17 cellular contexts compared by ENCODE assay signal in genomic region chr7:153432056-153432455, GRCh38.
"Had no signal": no experiment of that assay in that cellular context is flagged by ENCODE, and none has a peak within 500 bp of the region (broad histone marks: within the 10 kb centered on the region; RNA-seq: fewer than 3 reads in every experiment).

No MANE protein-coding gene starts in this region.

- H3K27me3 ChIP-seq: adrenal gland, colonic mucosa, neutrophil, right atrium auricular region, tibial artery had no signal

- H3K4me1 Mint-ChIP-seq: activated naive CD4-positive, alpha-beta T cell treated with anti-CD3 and anti-CD28 coated beads, Interleukin-2, amount 10 ng/mL, durations not matched to agents 7 days and 5 days; activated T-helper 17 cell treated with anti-CD3 and anti-CD28 coated beads, Interleukin-2, amount 50 U/mL, for 72 hours; naive thymus-derived CD4-positive, alpha-beta T cell; stimulated activated effector memory CD8-positive, alpha-beta T cell treated with anti-CD3 and anti-CD28 coated beads, Interleukin-12 subunit alpha, Interleukin-12 subunit beta, amount 100 ng/mL, for 72 hours; T-helper 17 cell; WTC11 had no signal

- H3K4me3 Mint-ChIP-seq: activated naive CD4-positive, alpha-beta T cell treated with anti-CD3 and anti-CD28 coated beads, Interleukin-2, amount 10 ng/mL, durations not matched to agents 7 days and 5 days; activated T-helper 17 cell treated with anti-CD3 and anti-CD28 coated beads, Interleukin-2, amount 50 U/mL, for 72 hours; naive thymus-derived CD4-positive, alpha-beta T cell; stimulated activated effector memory CD8-positive, alpha-beta T cell treated with anti-CD3 and anti-CD28 coated beads, Interleukin-12 subunit alpha, Interleukin-12 subunit beta, amount 100 ng/mL, for 72 hours; T-helper 17 cell; WTC11 had no signal

- H3K36me3 Mint-ChIP-seq: activated naive CD4-positive, alpha-beta T cell treated with anti-CD3 and anti-CD28 coated beads, Interleukin-2, amount 10 ng/mL, durations not matched to agents 7 days and 5 days; naive thymus-derived CD4-positive, alpha-beta T cell; stimulated activated effector memory CD8-positive, alpha-beta T cell treated with anti-CD3 and anti-CD28 coated beads, Interleukin-12 subunit alpha, Interleukin-12 subunit beta, amount 100 ng/mL, for 72 hours had no signal

- H3K4me3 ChIP-seq: adrenal gland, colonic mucosa, right atrium auricular region, tibial artery had no signal

- H3K36me3 ChIP-seq: adrenal gland, colonic mucosa, neutrophil, right atrium auricular region, tibial artery had no signal

- DNase-seq: activated CD4-positive, alpha-beta T cell treated with anti-CD3 and anti-CD28 coated beads for 48 hours; activated CD8-positive, alpha-beta memory T cell treated with anti-CD3 and anti-CD28 coated beads for 24 hours; activated naive CD4-positive, alpha-beta T cell treated with anti-CD3 and anti-CD28 coated beads, Interleukin-2, amount 10 ng/mL, durations not matched to agents 7 days and 5 days; adrenal gland; colonic mucosa; effector CD4-positive, alpha-beta T cell; foreskin melanocyte; kidney glomerular epithelial cell; naive thymus-derived CD4-positive, alpha-beta T cell; posterior cingulate gyrus; T-helper 17 cell; tibial artery had no signal

- ATAC-seq: activated T-helper 17 cell treated with anti-CD3 and anti-CD28 coated beads, Interleukin-2, amount 50 U/mL, for 72 hours; naive thymus-derived CD4-positive, alpha-beta T cell; stimulated activated effector memory CD8-positive, alpha-beta T cell treated with anti-CD3 and anti-CD28 coated beads, Interleukin-12 subunit alpha, Interleukin-12 subunit beta, amount 100 ng/mL, for 72 hours; T-helper 17 cell; WTC11 had no signal

- H3K4me1 ChIP-seq: adrenal gland, colonic mucosa, right atrium auricular region, tibial artery had no signal

- H3K27me3 Mint-ChIP-seq: activated naive CD4-positive, alpha-beta T cell treated with anti-CD3 and anti-CD28 coated beads, Interleukin-2, amount 10 ng/mL, durations not matched to agents 7 days and 5 days; activated T-helper 17 cell treated with anti-CD3 and anti-CD28 coated beads, Interleukin-2, amount 50 U/mL, for 72 hours; naive thymus-derived CD4-positive, alpha-beta T cell; T-helper 17 cell had no signal

- H3K9me3 ChIP-seq: adrenal gland, colonic mucosa, neutrophil, right atrium auricular region, tibial artery had no signal

- H3K27ac ChIP-seq: adrenal gland, colonic mucosa, neutrophil, right atrium auricular region, tibial artery had no signal

- H3K27ac Mint-ChIP-seq: activated naive CD4-positive, alpha-beta T cell treated with anti-CD3 and anti-CD28 coated beads, Interleukin-2, amount 10 ng/mL, durations not matched to agents 7 days and 5 days; activated T-helper 17 cell treated with anti-CD3 and anti-CD28 coated beads, Interleukin-2, amount 50 U/mL, for 72 hours; naive thymus-derived CD4-positive, alpha-beta T cell; stimulated activated effector memory CD8-positive, alpha-beta T cell treated with anti-CD3 and anti-CD28 coated beads, Interleukin-12 subunit alpha, Interleukin-12 subunit beta, amount 100 ng/mL, for 72 hours; T-helper 17 cell; WTC11 had no signal
